In genomic region chrX:80335062-80335830, GRCh38 we compare ENCODE assay signal across 1 cellular context.
TF ChIP-seq lines count a peak whose summit lies in the region.

No MANE protein-coding gene starts in this region.

TF ChIP-seq in H1, 55 proteins besides CTCF, POLR2A, EP300 and RAD21 (continued from another document):
- TF ChIP-seq HDAC2 (IDR thresholded peaks at IDR 0.05; ENCODE audit: borderline replicate concordance in 1 of 2, low read depth in 2 of 2, low read length in 2 of 2) = no peak
- no peak for TF ChIP-seq CEBPB (IDR thresholded peaks at IDR 0.05; ENCODE audit: low read depth, low read length)
